ENCODE assay signal across 2 cellular contexts in genomic region chr6:16722616-16723015, GRCh38.
TF ChIP-seq lines count a peak whose summit lies in the region.

No MANE protein-coding gene starts in this region.

TF ChIP-seq in HepG2, 621 proteins besides CTCF, POLR2A, EP300 and RAD21:
- TF ChIP-seq GTF2F1 (IDR thresholded peaks at IDR 0.05; ENCODE audit: low read length) (no peak), ATF1 (CRISPR knock-in tag; IDR thresholded peaks at IDR 0.05) (peak; percentile 21; the same call in 1 of the 2 replicates), ZNF569 (CRISPR knock-in tag; IDR thresholded peaks at IDR 0.05; ENCODE audit: borderline replicate concordance) (no peak), CENPT (CRISPR knock-in tag; IDR thresholded peaks at IDR 0.05; ENCODE audit: low read depth) (no peak)

TF ChIP-seq in GM23338, 12 proteins besides CTCF, POLR2A, EP300 and RAD21:
- TF ChIP-seq EZH2 (IDR thresholded peaks at IDR 0.05; ENCODE audit: low read depth, unreplicated experiment) (no peak), NANOG (IDR thresholded peaks at IDR 0.05; ENCODE audit: borderline replicate concordance) (no peak), EZH2phosphoT487 (IDR thresholded peaks at IDR 0.05; ENCODE audit: unreplicated experiment) (no peak), ZNF114 (CRISPR knock-in tag; IDR thresholded peaks at IDR 0.05) (no peak)
